ENCODE assay signal across 1 cellular context in the genomic region with DNA sequence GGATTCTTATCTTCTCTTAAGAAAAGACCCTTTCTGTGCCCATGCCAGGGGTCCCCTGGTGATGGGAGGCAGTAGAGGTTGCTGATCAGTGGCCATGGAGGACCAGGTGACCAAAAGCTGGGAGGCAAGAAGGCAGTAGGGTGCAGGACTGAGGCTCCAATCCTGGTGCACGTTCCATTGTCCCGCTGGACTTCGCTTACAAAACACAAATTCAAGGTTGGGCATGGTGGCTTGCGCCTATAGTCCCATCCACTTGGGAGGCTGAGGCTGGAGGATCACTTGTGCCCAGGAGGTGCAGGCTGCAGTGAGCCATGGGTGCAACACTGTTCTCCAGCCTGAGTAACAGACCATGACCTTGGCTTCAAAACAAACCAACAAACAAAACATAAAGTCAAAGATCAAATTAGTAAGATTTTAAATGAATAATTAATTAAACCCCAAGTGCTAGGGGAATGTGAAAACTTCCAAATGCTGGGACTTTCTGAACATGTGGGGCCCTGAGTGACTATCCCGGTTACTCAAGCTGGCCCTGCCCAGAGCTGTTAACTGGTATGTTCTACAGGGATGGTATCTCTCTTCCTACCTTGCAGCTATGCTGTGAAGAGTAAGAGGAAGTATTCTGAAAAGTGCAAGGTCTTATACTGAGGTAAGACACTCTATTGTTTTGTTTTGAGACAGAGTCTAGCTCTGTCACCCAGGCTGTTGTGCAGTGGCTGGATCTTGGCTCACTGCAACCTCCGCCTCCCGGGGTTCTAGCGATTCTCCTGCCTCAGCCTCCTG.
TF ChIP-seq lines count a peak whose summit lies in the region.

No MANE protein-coding gene starts in this region.

TF ChIP-seq in GM23338, 12 proteins besides CTCF, POLR2A, EP300 and RAD21 (continued from another document):
- TF ChIP-seq, protein P1, sequence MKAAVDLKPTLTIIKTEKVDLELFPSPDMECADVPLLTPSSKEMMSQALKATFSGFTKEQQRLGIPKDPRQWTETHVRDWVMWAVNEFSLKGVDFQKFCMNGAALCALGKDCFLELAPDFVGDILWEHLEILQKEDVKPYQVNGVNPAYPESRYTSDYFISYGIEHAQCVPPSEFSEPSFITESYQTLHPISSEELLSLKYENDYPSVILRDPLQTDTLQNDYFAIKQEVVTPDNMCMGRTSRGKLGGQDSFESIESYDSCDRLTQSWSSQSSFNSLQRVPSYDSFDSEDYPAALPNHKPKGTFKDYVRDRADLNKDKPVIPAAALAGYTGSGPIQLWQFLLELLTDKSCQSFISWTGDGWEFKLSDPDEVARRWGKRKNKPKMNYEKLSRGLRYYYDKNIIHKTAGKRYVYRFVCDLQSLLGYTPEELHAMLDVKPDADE (IDR thresholded peaks at IDR 0.05) = no peak
- TF ChIP-seq ZNF114 (CRISPR knock-in tag; IDR thresholded peaks at IDR 0.05) (no peak), JUNB (IDR thresholded peaks at IDR 0.05; ENCODE audit: unreplicated experiment) (no peak), NANOG (IDR thresholded peaks at IDR 0.05; ENCODE audit: borderline replicate concordance) (no peak)
- TF ChIP-seq, protein P2, sequence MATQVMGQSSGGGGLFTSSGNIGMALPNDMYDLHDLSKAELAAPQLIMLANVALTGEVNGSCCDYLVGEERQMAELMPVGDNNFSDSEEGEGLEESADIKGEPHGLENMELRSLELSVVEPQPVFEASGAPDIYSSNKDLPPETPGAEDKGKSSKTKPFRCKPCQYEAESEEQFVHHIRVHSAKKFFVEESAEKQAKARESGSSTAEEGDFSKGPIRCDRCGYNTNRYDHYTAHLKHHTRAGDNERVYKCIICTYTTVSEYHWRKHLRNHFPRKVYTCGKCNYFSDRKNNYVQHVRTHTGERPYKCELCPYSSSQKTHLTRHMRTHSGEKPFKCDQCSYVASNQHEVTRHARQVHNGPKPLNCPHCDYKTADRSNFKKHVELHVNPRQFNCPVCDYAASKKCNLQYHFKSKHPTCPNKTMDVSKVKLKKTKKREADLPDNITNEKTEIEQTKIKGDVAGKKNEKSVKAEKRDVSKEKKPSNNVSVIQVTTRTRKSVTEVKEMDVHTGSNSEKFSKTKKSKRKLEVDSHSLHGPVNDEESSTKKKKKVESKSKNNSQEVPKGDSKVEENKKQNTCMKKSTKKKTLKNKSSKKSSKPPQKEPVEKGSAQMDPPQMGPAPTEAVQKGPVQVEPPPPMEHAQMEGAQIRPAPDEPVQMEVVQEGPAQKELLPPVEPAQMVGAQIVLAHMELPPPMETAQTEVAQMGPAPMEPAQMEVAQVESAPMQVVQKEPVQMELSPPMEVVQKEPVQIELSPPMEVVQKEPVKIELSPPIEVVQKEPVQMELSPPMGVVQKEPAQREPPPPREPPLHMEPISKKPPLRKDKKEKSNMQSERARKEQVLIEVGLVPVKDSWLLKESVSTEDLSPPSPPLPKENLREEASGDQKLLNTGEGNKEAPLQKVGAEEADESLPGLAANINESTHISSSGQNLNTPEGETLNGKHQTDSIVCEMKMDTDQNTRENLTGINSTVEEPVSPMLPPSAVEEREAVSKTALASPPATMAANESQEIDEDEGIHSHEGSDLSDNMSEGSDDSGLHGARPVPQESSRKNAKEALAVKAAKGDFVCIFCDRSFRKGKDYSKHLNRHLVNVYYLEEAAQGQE (IDR thresholded peaks at IDR 0.05; ENCODE audit: unreplicated experiment) = no peak
- TF ChIP-seq, protein P3, sequence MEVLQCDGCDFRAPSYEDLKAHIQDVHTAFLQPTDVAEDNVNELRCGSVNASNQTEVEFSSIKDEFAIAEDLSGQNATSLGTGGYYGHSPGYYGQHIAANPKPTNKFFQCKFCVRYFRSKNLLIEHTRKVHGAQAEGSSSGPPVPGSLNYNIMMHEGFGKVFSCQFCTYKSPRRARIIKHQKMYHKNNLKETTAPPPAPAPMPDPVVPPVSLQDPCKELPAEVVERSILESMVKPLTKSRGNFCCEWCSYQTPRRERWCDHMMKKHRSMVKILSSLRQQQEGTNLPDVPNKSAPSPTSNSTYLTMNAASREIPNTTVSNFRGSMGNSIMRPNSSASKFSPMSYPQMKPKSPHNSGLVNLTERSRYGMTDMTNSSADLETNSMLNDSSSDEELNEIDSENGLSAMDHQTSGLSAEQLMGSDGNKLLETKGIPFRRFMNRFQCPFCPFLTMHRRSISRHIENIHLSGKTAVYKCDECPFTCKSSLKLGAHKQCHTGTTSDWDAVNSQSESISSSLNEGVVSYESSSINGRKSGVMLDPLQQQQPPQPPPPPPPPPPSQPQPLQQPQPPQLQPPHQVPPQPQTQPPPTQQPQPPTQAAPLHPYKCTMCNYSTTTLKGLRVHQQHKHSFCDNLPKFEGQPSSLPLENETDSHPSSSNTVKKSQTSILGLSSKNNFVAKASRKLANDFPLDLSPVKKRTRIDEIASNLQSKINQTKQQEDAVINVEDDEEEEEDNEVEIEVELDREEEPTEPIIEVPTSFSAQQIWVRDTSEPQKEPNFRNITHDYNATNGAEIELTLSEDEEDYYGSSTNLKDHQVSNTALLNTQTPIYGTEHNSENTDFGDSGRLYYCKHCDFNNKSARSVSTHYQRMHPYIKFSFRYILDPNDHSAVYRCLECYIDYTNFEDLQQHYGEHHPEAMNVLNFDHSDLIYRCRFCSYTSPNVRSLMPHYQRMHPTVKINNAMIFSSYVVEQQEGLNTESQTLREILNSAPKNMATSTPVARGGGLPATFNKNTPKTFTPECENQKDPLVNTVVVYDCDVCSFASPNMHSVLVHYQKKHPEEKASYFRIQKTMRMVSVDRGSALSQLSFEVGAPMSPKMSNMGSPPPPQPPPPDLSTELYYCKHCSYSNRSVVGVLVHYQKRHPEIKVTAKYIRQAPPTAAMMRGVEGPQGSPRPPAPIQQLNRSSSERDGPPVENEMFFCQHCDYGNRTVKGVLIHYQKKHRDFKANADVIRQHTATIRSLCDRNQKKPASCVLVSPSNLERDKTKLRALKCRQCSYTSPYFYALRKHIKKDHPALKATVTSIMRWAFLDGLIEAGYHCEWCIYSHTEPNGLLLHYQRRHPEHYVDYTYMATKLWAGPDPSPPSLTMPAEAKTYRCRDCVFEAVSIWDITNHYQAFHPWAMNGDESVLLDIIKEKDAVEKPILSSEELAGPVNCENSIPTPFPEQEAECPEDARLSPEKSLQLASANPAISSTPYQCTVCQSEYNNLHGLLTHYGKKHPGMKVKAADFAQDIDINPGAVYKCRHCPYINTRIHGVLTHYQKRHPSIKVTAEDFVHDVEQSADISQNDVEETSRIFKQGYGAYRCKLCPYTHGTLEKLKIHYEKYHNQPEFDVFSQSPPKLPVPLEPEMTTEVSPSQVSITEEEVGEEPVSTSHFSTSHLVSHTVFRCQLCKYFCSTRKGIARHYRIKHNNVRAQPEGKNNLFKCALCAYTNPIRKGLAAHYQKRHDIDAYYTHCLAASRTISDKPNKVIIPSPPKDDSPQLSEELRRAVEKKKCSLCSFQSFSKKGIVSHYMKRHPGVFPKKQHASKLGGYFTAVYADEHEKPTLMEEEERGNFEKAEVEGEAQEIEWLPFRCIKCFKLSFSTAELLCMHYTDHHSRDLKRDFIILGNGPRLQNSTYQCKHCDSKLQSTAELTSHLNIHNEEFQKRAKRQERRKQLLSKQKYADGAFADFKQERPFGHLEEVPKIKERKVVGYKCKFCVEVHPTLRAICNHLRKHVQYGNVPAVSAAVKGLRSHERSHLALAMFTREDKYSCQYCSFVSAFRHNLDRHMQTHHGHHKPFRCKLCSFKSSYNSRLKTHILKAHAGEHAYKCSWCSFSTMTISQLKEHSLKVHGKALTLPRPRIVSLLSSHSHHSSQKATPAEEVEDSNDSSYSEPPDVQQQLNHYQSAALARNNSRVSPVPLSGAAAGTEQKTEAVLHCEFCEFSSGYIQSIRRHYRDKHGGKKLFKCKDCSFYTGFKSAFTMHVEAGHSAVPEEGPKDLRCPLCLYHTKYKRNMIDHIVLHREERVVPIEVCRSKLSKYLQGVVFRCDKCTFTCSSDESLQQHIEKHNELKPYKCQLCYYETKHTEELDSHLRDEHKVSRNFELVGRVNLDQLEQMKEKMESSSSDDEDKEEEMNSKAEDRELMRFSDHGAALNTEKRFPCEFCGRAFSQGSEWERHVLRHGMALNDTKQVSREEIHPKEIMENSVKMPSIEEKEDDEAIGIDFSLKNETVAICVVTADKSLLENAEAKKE (CRISPR knock-in tag; IDR thresholded peaks at IDR 0.05) = no peak
